Comparison of ENCODE assay signal across 22 cellular contexts in genomic region chr5:119279093-119279492, GRCh38.
DNase-seq lines count a peak whose midpoint lies in the region; ATAC-seq and TF ChIP-seq lines count a peak whose summit lies in the region.
"Had no signal": no experiment of that assay in that cellular context is flagged by ENCODE, and none has a peak within 500 bp of the region (broad histone marks: within the 10 kb centered on the region; RNA-seq: fewer than 3 reads in every experiment).

No MANE protein-coding gene starts in this region.

- 74 to 90% (median 76%) methylated on average over 1 of the region's 1 CpG for WGBS in psoas muscle, 3 donors

- TF ChIP-seq CTCF in HEK293 (tag by site-specific recombination; IDR thresholded peaks at IDR 0.05) (no peak), natural killer cell (IDR thresholded peaks at IDR 0.05) (no peak), psoas muscle (IDR thresholded peaks at IDR 0.05) (no peak)

- ATAC-seq in natural killer cell = peak; percentile 67 to 83 (median 76)
- no peak for ATAC-seq in psoas muscle
- ATAC-seq: left lung, Right ventricle myocardium inferior had no signal

- POLR2A ChIA-PET in HEK293 (lab: Yijun Ruan, JAX) = no interaction called here

- no peaks in the 10 kb centered on the region for H3K27me3 ChIP-seq in psoas muscle (ENCODE audit: insufficient read depth in 3 of 3, low read length in 2 of 3)
- H3K27me3 ChIP-seq in HAP-1 (ENCODE audit: low read depth) = no peaks in the 10 kb centered on the region
- H3K27me3 ChIP-seq: BLaER1, left lung had no signal

- CTCF ChIA-PET in HEK293 (lab: Yijun Ruan, JAX) = no interaction called here

- H3K27ac Mint-ChIP-seq in T-helper 2 cell treated with Interferon-gamma antibody and Interleukin-4, amounts not matched to agents 5 μg/mL and 100 μg/mL, for 36 hours = peak overlapping the region; percentile 31
- peak overlapping the region; percentile 14 for H3K27ac Mint-ChIP-seq in activated T-helper 2 cell treated with anti-CD3 and anti-CD28 coated beads, Interferon-gamma antibody, Interleukin-2, Interleukin-4, amounts not matched to agents 10 μg/mL and 5 μg/mL and 100 μg/mL, durations not matched to agents 14 hours and 24 hours and 36 hours
- H3K27ac Mint-ChIP-seq in natural killer cell = peak overlapping the region; percentile 89 to 98
- H3K27ac Mint-ChIP-seq: brain, type B pancreatic cell had no signal

- H3K36me3 ChIP-seq in HEK293 (ENCODE audit: control insufficient read depth in 2 of 2, insufficient read depth in 1 of 2, low read length in 2 of 2) = no peaks in the 10 kb centered on the region
- no peaks in the 10 kb centered on the region for H3K36me3 ChIP-seq in psoas muscle (ENCODE audit: insufficient read depth in 1 of 2, low read depth in 1 of 2)
- H3K36me3 ChIP-seq in HAP-1 (replicated peaks) = no peaks in the 10 kb centered on the region; the same call in 1 of the 2 replicates
- H3K36me3 ChIP-seq: left lung had no signal

- H3K4me3 ChIP-seq in HEK293 (ENCODE audit: low read depth, low read length) (no peak overlapping the region), psoas muscle (no peak overlapping the region), HAP-1 (no peak overlapping the region)
- H3K4me3 ChIP-seq: BLaER1, left lung had no signal

- DNase-seq in T-helper 2 cell treated with Interferon-gamma antibody and Interleukin-4, amounts not matched to agents 5 μg/mL and 100 μg/mL, for 36 hours (ENCODE audit: low spot score) = no peak
- no peak for DNase-seq in T-helper 2 cell
- no peak for DNase-seq in activated T-helper 2 cell treated with anti-CD3 and anti-CD28 coated beads, Interferon-gamma antibody, Interleukin-2, Interleukin-4, amounts not matched to agents 10 μg/mL and 5 μg/mL and 100 μg/mL, durations not matched to agents 14 hours and 24 hours and 36 hours (ENCODE audit: low spot score)
- no peak for DNase-seq in natural killer cell
- DNase-seq in NCI-H1694 treated with DMSO at 0.1 percent for 48 hours (lab: John Stamatoyannopoulos, UW) = no peak
- no peak for DNase-seq in psoas muscle
- DNase-seq in HAP-1 (ENCODE audit: low spot score in 2 of 2) = no peak
- DNase-seq: 8988T; DMS 273 treated with DMSO at 0.1 percent for 48 hours; GF-D8; GOT3; head of caudate nucleus; left lung; NCI-H1105 treated with DMSO at 0.1 percent for 48 hours; NCI-H526; right cardiac atrium; stimulated activated naive CD4-positive, alpha-beta T cell had no signal

- intact Hi-C loops in activated T-helper 2 cell treated with anti-CD3 and anti-CD28 coated beads, Interferon-gamma antibody, Interleukin-2, Interleukin-4, amounts not matched to agents 10 μg/mL and 5 μg/mL and 100 μg/mL, durations not matched to agents 14 hours and 24 hours and 36 hours (cut with micrococcal nuclease) = no loop called here
- intact Hi-C loops in natural killer cell (cut with micrococcal nuclease) = loop anchor here (1.0 to 2.0 kb wide), 2 partner anchors 8 to 30 kb away; no protein-coding TSS in a partner anchor
- intact Hi-C loops in psoas muscle (cut with DNase I) = loop anchor here in 1 of 2 donors (10.0 kb wide), 1 partner anchor 126 kb away; no protein-coding TSS in a partner anchor

- H3K4me3 Mint-ChIP-seq in T-helper 2 cell treated with Interferon-gamma antibody and Interleukin-4, amounts not matched to agents 5 μg/mL and 100 μg/mL, for 36 hours = peak overlapping the region; percentile 32
- no peak overlapping the region for H3K4me3 Mint-ChIP-seq in activated T-helper 2 cell treated with anti-CD3 and anti-CD28 coated beads, Interferon-gamma antibody, Interleukin-2, Interleukin-4, amounts not matched to agents 10 μg/mL and 5 μg/mL and 100 μg/mL, durations not matched to agents 14 hours and 24 hours and 36 hours (ENCODE audit: low read depth)
- H3K4me3 Mint-ChIP-seq in natural killer cell = peak overlapping the region; percentile 84
- H3K4me3 Mint-ChIP-seq: brain, type B pancreatic cell had no signal

- in situ Hi-C loops in HAP-1 (cut with MboI; ENCODE audit: low sequenced_read_pairs) = no loop called here

- peaks cover 92% of the 10 kb centered on the region for H3K4me1 Mint-ChIP-seq in T-helper 2 cell treated with Interferon-gamma antibody and Interleukin-4, amounts not matched to agents 5 μg/mL and 100 μg/mL, for 36 hours (ENCODE audit: low read depth)
- H3K4me1 Mint-ChIP-seq in activated T-helper 2 cell treated with anti-CD3 and anti-CD28 coated beads, Interferon-gamma antibody, Interleukin-2, Interleukin-4, amounts not matched to agents 10 μg/mL and 5 μg/mL and 100 μg/mL, durations not matched to agents 14 hours and 24 hours and 36 hours (ENCODE audit: low read depth) = peaks cover 92% of the 10 kb centered on the region
- peaks cover 96 to 97% of the 10 kb centered on the region in 2 donors for H3K4me1 Mint-ChIP-seq in natural killer cell

- peaks cover 10% of the 10 kb centered on the region for H3K4me1 ChIP-seq in HEK293 (ENCODE audit: control insufficient read depth, insufficient read depth, low read length)
- no peaks in the 10 kb centered on the region for H3K4me1 ChIP-seq in psoas muscle
- H3K4me1 ChIP-seq in HAP-1 = no peaks in the 10 kb centered on the region

- peaks cover 78% of the 10 kb centered on the region for H3K36me3 Mint-ChIP-seq in T-helper 2 cell treated with Interferon-gamma antibody and Interleukin-4, amounts not matched to agents 5 μg/mL and 100 μg/mL, for 36 hours (ENCODE audit: low read depth)
- H3K36me3 Mint-ChIP-seq in activated T-helper 2 cell treated with anti-CD3 and anti-CD28 coated beads, Interferon-gamma antibody, Interleukin-2, Interleukin-4, amounts not matched to agents 10 μg/mL and 5 μg/mL and 100 μg/mL, durations not matched to agents 14 hours and 24 hours and 36 hours (ENCODE audit: low read depth) = peaks cover 56% of the 10 kb centered on the region
- H3K36me3 Mint-ChIP-seq in natural killer cell = no peaks in the 10 kb centered on the region
- H3K36me3 Mint-ChIP-seq: brain, type B pancreatic cell had no signal

- H3K9me3 ChIP-seq in HEK293 (ENCODE audit: control insufficient read depth, insufficient read depth, low read depth, low read length) (no peaks in the 10 kb centered on the region), psoas muscle (no peaks in the 10 kb centered on the region), HAP-1 (no peaks in the 10 kb centered on the region)
- H3K9me3 ChIP-seq: BLaER1, left lung had no signal

- H3K27ac ChIP-seq in HEK293 (ENCODE audit: extremely low read depth, low read depth, low read length) = no peak overlapping the region
- no peak overlapping the region for H3K27ac ChIP-seq in psoas muscle
- H3K27ac ChIP-seq: BLaER1, left lung had no signal

- no peaks in the 10 kb centered on the region for H3K9me3 Mint-ChIP-seq in T-helper 2 cell treated with Interferon-gamma antibody and Interleukin-4, amounts not matched to agents 5 μg/mL and 100 μg/mL, for 36 hours
- no peaks in the 10 kb centered on the region for H3K9me3 Mint-ChIP-seq in activated T-helper 2 cell treated with anti-CD3 and anti-CD28 coated beads, Interferon-gamma antibody, Interleukin-2, Interleukin-4, amounts not matched to agents 10 μg/mL and 5 μg/mL and 100 μg/mL, durations not matched to agents 14 hours and 24 hours and 36 hours
- no peaks in the 10 kb centered on the region for H3K9me3 Mint-ChIP-seq in natural killer cell
- H3K9me3 Mint-ChIP-seq: brain, type B pancreatic cell had no signal

- H3K27me3 Mint-ChIP-seq in T-helper 2 cell treated with Interferon-gamma antibody and Interleukin-4, amounts not matched to agents 5 μg/mL and 100 μg/mL, for 36 hours (ENCODE audit: low read depth) = no peaks in the 10 kb centered on the region
- H3K27me3 Mint-ChIP-seq in activated T-helper 2 cell treated with anti-CD3 and anti-CD28 coated beads, Interferon-gamma antibody, Interleukin-2, Interleukin-4, amounts not matched to agents 10 μg/mL and 5 μg/mL and 100 μg/mL, durations not matched to agents 14 hours and 24 hours and 36 hours (ENCODE audit: low read depth) = no peaks in the 10 kb centered on the region
- no peaks in the 10 kb centered on the region for H3K27me3 Mint-ChIP-seq in natural killer cell (ENCODE audit: low read depth in 2 of 2)
- H3K27me3 Mint-ChIP-seq: brain, type B pancreatic cell had no signal

TF ChIP-seq in HEK293, 187 proteins besides CTCF, POLR2A, EP300 and RAD21:
- no peak for TF ChIP-seq ZNF324 (tag by site-specific recombination; IDR thresholded peaks at IDR 0.05)
- 0 out of 2 replicates have a peak, but pooled peaks have one; percentile 42 for TF ChIP-seq SCRT2 (tag by site-specific recombination; IDR thresholded peaks at IDR 0.05)

Comparison
In these comparisons a context has a peak if more than half of its experiments do, and no peak if none do; other contexts are left out.
1. H3K27ac Mint-ChIP-seq: peak in every context shown above with its lines; median percentile 94 in natural killer cell; 31 in T-helper 2 cell treated with Interferon-gamma antibody and Interleukin-4, amounts not matched to agents 5 μg/mL and 100 μg/mL, for 36 hours; 14 in activated T-helper 2 cell treated with anti-CD3 and anti-CD28 coated beads, Interferon-gamma antibody, Interleukin-2, Interleukin-4, amounts not matched to agents 10 μg/mL and 5 μg/mL and 100 μg/mL, durations not matched to agents 14 hours and 24 hours and 36 hours.
2. ATAC-seq: peak in natural killer cell (3 of 3); none in psoas muscle (0 of 4).